Comparison of ENCODE assay signal across 2 cellular contexts in genomic region chr17:79808763-79809529, GRCh38.
TF ChIP-seq lines count a peak whose summit lies in the region.

No MANE protein-coding gene starts in this region.

TF ChIP-seq in GM23338, 12 proteins besides CTCF, POLR2A, EP300 and RAD21:
- no peak for TF ChIP-seq JUNB (IDR thresholded peaks at IDR 0.05; ENCODE audit: unreplicated experiment)
- no peak for TF ChIP-seq ZNF114 (CRISPR knock-in tag; IDR thresholded peaks at IDR 0.05)
- TF ChIP-seq STAT1 (IDR thresholded peaks at IDR 0.05; ENCODE audit: unreplicated experiment) = no peak
- TF ChIP-seq EZH2 (IDR thresholded peaks at IDR 0.05; ENCODE audit: low read depth, unreplicated experiment) = peak; percentile 56

TF ChIP-seq in H1, 55 proteins besides CTCF, POLR2A, EP300 and RAD21:
- TF ChIP-seq RFX5 (IDR thresholded peaks at IDR 0.05; ENCODE audit: borderline replicate concordance, low read depth, low read length) (no peak), HDAC6 (IDR thresholded peaks at IDR 0.05; ENCODE audit: low read depth, low read length) (no peak), SP1 (IDR thresholded peaks at IDR 0.05; ENCODE audit: low read depth, low read length) (no peak), SAP30 (IDR thresholded peaks at IDR 0.05; ENCODE audit: insufficient read depth, insufficient replicate concordance, low read length) (no peak), KDM1A (IDR thresholded peaks at IDR 0.05; ENCODE audit: borderline replicate concordance, low read length) (no peak), PHF8 (conservative IDR thresholded peaks at IDR 0.05; ENCODE audit: low read depth, low read length) (no peak), JUN (IDR thresholded peaks at IDR 0.05; ENCODE audit: low read depth, low read length) (no peak), GTF2F1 (IDR thresholded peaks at IDR 0.05; ENCODE audit: borderline replicate concordance, low read depth, low read length) (no peak), BRCA1 (IDR thresholded peaks at IDR 0.05; ENCODE audit: low read depth, low read length) (no peak), BCL11A (IDR thresholded peaks at IDR 0.05; ENCODE audit: low read depth in 2 of 2, low read length in 2 of 2) (no peak), CBX5 (IDR thresholded peaks at IDR 0.05; ENCODE audit: low read depth, low read length) (no peak), YY1 (IDR thresholded peaks at IDR 0.05; ENCODE audit: low read depth, low read length) (peak; percentile 39; the same call in 1 of the 2 replicates), BACH1 (IDR thresholded peaks at IDR 0.05; ENCODE audit: low read length) (no peak), MAFK (IDR thresholded peaks at IDR 0.05; ENCODE audit: low read depth, low read length) (no peak), TAF7 (optimal IDR thresholded peaks at IDR 0.05; ENCODE audit: borderline replicate concordance, low read depth, low read length) (no peak), FOSL1 (IDR thresholded peaks at IDR 0.05; ENCODE audit: insufficient read depth, low read depth, low read length) (no peak), RNF2 (IDR thresholded peaks at IDR 0.05; ENCODE audit: borderline replicate concordance, low read depth, low read length, missing control alignments, poor library complexity, severe bottlenecking) (peak; percentile 68), CBX8 (IDR thresholded peaks at IDR 0.05; ENCODE audit: borderline replicate concordance, low read depth, low read length) (no peak; the same call in 1 of the 2 replicates), CHD1 (IDR thresholded peaks at IDR 0.05; ENCODE audit: low read depth, low read length) (no peak), NRF1 (IDR thresholded peaks at IDR 0.05; ENCODE audit: low read depth, low read length) (no peak), KDM4A (IDR thresholded peaks at IDR 0.05; ENCODE audit: low read depth, low read length, severe bottlenecking) (no peak), RXRA (IDR thresholded peaks at IDR 0.05; ENCODE audit: insufficient read depth, low read depth, low read length) (no peak), KDM5A (IDR thresholded peaks at IDR 0.05; ENCODE audit: low read length) (no peak), SUZ12 (IDR thresholded peaks at IDR 0.05; ENCODE audit: low read length) (peak; percentile 33; the same call in 1 of the 2 replicates), POU5F1 (IDR thresholded peaks at IDR 0.05; ENCODE audit: low read depth, low read length) (no peak), JUND (IDR thresholded peaks at IDR 0.05; ENCODE audit: low read length) (no peak), TBP (IDR thresholded peaks at IDR 0.05; ENCODE audit: low read depth, low read length) (no peak), EGR1 (IDR thresholded peaks at IDR 0.05; ENCODE audit: borderline replicate concordance, low read depth, low read length) (no peak), TCF12 (IDR thresholded peaks at IDR 0.05; ENCODE audit: low read depth, low read length) (no peak), CHD2 (IDR thresholded peaks at IDR 0.05; ENCODE audit: low read length) (no peak), E2F6 (IDR thresholded peaks at IDR 0.05) (peak; percentile 22; the same call in 1 of the 2 replicates), CTBP2 (IDR thresholded peaks at IDR 0.05; ENCODE audit: borderline replicate concordance, insufficient read depth, insufficient read length, low read length) (no peak), ZNF274 (IDR thresholded peaks at IDR 0.05; ENCODE audit: borderline replicate concordance, extremely low read depth, low read length) (no peak), HDAC2 (IDR thresholded peaks at IDR 0.05; ENCODE audit: borderline replicate concordance in 1 of 2, low read depth in 2 of 2, low read length in 2 of 2) (no peak), SIN3A (conservative IDR thresholded peaks at IDR 0.05 in 1 of 2, IDR thresholded peaks at IDR 0.05 in 1 of 2; ENCODE audit: low read depth in 1 of 2, low read length in 2 of 2) (peak in 1 of 2 experiments; percentile 49; a peak in 1 of 4 replicates), ASH2L (IDR thresholded peaks at IDR 0.05; ENCODE audit: low read length) (peak; percentile 26), SIRT6 (IDR thresholded peaks at IDR 0.05; ENCODE audit: low read length) (no peak), SIX5 (IDR thresholded peaks at IDR 0.05; ENCODE audit: low read depth, low read length) (no peak), POLR2AphosphoS5 (IDR thresholded peaks at IDR 0.05; ENCODE audit: low read depth, low read length) (peak; percentile 7; the same call in 1 of the 2 replicates), SP4 (IDR thresholded peaks at IDR 0.05; ENCODE audit: low read length) (no peak), EZH2 (IDR thresholded peaks at IDR 0.05; ENCODE audit: low read depth, low read length, severe bottlenecking) (peak; percentile 81), GABPA (IDR thresholded peaks at IDR 0.05; ENCODE audit: borderline replicate concordance, insufficient read depth, low read length) (no peak), SP2 (IDR thresholded peaks at IDR 0.05; ENCODE audit: low read length) (no peak), SRF (IDR thresholded peaks at IDR 0.05; ENCODE audit: low read depth, low read length) (0 out of 2 replicates have a peak, but pooled peaks have one; percentile 1), TAF1 (IDR thresholded peaks at IDR 0.05; ENCODE audit: low read depth, low read length) (no peak), CREB1 (IDR thresholded peaks at IDR 0.05) (no peak), TEAD4 (IDR thresholded peaks at IDR 0.05; ENCODE audit: low read depth, low read length) (0 out of 2 replicates have a peak, but pooled peaks have one; percentile 22), RBBP5 (IDR thresholded peaks at IDR 0.05; ENCODE audit: borderline replicate concordance, low read depth, low read length) (no peak), NANOG (IDR thresholded peaks at IDR 0.05; ENCODE audit: insufficient read depth, low read depth, low read length, poor library complexity, severe bottlenecking) (no peak), CEBPB (IDR thresholded peaks at IDR 0.05; ENCODE audit: low read depth, low read length) (no peak)
- TF ChIP-seq, protein P1, sequence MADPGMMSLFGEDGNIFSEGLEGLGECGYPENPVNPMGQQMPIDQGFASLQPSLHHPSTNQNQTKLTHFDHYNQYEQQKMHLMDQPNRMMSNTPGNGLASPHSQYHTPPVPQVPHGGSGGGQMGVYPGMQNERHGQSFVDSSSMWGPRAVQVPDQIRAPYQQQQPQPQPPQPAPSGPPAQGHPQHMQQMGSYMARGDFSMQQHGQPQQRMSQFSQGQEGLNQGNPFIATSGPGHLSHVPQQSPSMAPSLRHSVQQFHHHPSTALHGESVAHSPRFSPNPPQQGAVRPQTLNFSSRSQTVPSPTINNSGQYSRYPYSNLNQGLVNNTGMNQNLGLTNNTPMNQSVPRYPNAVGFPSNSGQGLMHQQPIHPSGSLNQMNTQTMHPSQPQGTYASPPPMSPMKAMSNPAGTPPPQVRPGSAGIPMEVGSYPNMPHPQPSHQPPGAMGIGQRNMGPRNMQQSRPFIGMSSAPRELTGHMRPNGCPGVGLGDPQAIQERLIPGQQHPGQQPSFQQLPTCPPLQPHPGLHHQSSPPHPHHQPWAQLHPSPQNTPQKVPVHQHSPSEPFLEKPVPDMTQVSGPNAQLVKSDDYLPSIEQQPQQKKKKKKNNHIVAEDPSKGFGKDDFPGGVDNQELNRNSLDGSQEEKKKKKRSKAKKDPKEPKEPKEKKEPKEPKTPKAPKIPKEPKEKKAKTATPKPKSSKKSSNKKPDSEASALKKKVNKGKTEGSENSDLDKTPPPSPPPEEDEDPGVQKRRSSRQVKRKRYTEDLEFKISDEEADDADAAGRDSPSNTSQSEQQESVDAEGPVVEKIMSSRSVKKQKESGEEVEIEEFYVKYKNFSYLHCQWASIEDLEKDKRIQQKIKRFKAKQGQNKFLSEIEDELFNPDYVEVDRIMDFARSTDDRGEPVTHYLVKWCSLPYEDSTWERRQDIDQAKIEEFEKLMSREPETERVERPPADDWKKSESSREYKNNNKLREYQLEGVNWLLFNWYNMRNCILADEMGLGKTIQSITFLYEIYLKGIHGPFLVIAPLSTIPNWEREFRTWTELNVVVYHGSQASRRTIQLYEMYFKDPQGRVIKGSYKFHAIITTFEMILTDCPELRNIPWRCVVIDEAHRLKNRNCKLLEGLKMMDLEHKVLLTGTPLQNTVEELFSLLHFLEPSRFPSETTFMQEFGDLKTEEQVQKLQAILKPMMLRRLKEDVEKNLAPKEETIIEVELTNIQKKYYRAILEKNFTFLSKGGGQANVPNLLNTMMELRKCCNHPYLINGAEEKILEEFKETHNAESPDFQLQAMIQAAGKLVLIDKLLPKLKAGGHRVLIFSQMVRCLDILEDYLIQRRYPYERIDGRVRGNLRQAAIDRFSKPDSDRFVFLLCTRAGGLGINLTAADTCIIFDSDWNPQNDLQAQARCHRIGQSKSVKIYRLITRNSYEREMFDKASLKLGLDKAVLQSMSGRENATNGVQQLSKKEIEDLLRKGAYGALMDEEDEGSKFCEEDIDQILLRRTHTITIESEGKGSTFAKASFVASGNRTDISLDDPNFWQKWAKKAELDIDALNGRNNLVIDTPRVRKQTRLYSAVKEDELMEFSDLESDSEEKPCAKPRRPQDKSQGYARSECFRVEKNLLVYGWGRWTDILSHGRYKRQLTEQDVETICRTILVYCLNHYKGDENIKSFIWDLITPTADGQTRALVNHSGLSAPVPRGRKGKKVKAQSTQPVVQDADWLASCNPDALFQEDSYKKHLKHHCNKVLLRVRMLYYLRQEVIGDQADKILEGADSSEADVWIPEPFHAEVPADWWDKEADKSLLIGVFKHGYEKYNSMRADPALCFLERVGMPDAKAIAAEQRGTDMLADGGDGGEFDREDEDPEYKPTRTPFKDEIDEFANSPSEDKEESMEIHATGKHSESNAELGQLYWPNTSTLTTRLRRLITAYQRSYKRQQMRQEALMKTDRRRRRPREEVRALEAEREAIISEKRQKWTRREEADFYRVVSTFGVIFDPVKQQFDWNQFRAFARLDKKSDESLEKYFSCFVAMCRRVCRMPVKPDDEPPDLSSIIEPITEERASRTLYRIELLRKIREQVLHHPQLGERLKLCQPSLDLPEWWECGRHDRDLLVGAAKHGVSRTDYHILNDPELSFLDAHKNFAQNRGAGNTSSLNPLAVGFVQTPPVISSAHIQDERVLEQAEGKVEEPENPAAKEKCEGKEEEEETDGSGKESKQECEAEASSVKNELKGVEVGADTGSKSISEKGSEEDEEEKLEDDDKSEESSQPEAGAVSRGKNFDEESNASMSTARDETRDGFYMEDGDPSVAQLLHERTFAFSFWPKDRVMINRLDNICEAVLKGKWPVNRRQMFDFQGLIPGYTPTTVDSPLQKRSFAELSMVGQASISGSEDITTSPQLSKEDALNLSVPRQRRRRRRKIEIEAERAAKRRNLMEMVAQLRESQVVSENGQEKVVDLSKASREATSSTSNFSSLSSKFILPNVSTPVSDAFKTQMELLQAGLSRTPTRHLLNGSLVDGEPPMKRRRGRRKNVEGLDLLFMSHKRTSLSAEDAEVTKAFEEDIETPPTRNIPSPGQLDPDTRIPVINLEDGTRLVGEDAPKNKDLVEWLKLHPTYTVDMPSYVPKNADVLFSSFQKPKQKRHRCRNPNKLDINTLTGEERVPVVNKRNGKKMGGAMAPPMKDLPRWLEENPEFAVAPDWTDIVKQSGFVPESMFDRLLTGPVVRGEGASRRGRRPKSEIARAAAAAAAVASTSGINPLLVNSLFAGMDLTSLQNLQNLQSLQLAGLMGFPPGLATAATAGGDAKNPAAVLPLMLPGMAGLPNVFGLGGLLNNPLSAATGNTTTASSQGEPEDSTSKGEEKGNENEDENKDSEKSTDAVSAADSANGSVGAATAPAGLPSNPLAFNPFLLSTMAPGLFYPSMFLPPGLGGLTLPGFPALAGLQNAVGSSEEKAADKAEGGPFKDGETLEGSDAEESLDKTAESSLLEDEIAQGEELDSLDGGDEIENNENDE (IDR thresholded peaks at IDR 0.05; ENCODE audit: insufficient replicate concordance, low read length) = no peak
- TF ChIP-seq, protein P2, sequence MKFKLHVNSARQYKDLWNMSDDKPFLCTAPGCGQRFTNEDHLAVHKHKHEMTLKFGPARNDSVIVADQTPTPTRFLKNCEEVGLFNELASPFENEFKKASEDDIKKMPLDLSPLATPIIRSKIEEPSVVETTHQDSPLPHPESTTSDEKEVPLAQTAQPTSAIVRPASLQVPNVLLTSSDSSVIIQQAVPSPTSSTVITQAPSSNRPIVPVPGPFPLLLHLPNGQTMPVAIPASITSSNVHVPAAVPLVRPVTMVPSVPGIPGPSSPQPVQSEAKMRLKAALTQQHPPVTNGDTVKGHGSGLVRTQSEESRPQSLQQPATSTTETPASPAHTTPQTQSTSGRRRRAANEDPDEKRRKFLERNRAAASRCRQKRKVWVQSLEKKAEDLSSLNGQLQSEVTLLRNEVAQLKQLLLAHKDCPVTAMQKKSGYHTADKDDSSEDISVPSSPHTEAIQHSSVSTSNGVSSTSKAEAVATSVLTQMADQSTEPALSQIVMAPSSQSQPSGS (IDR thresholded peaks at IDR 0.05; ENCODE audit: low read length) = no peak; the same call in 1 of the 2 replicates
- TF ChIP-seq, protein P3, sequence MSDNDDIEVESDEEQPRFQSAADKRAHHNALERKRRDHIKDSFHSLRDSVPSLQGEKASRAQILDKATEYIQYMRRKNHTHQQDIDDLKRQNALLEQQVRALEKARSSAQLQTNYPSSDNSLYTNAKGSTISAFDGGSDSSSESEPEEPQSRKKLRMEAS (IDR thresholded peaks at IDR 0.05) = peak; percentile 79
- TF ChIP-seq, protein P4, sequence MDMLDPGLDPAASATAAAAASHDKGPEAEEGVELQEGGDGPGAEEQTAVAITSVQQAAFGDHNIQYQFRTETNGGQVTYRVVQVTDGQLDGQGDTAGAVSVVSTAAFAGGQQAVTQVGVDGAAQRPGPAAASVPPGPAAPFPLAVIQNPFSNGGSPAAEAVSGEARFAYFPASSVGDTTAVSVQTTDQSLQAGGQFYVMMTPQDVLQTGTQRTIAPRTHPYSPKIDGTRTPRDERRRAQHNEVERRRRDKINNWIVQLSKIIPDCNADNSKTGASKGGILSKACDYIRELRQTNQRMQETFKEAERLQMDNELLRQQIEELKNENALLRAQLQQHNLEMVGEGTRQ (IDR thresholded peaks at IDR 0.05; ENCODE audit: low read length) = peak; percentile 60
- TF ChIP-seq, protein P5, sequence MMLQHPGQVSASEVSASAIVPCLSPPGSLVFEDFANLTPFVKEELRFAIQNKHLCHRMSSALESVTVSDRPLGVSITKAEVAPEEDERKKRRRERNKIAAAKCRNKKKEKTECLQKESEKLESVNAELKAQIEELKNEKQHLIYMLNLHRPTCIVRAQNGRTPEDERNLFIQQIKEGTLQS (IDR thresholded peaks at IDR 0.05; ENCODE audit: insufficient read depth, low read depth, low read length) = peak; percentile 13; the same call in 1 of the 2 replicates
